In genomic region chr2:200525882-200526651, GRCh38 we compare ENCODE assay signal across 1 cellular context.
TF ChIP-seq lines count a peak whose summit lies in the region.

A gene with protein sequence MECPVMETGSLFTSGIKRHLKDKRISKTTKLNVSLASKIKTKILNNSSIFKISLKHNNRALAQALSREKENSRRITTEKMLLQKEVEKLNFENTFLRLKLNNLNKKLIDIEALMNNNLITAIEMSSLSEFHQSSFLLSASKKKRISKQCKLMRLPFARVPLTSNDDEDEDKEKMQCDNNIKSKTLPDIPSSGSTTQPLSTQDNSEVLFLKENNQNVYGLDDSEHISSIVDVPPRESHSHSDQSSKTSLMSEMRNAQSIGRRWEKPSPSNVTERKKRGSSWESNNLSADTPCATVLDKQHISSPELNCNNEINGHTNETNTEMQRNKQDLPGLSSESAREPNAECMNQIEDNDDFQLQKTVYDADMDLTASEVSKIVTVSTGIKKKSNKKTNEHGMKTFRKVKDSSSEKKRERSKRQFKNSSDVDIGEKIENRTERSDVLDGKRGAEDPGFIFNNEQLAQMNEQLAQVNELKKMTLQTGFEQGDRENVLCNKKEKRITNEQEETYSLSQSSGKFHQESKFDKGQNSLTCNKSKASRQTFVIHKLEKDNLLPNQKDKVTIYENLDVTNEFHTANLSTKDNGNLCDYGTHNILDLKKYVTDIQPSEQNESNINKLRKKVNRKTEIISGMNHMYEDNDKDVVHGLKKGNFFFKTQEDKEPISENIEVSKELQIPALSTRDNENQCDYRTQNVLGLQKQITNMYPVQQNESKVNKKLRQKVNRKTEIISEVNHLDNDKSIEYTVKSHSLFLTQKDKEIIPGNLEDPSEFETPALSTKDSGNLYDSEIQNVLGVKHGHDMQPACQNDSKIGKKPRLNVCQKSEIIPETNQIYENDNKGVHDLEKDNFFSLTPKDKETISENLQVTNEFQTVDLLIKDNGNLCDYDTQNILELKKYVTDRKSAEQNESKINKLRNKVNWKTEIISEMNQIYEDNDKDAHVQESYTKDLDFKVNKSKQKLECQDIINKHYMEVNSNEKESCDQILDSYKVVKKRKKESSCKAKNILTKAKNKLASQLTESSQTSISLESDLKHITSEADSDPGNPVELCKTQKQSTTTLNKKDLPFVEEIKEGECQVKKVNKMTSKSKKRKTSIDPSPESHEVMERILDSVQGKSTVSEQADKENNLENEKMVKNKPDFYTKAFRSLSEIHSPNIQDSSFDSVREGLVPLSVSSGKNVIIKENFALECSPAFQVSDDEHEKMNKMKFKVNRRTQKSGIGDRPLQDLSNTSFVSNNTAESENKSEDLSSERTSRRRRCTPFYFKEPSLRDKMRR (plus strand): TSS chr2:200526207. CDS start chr2:200532976, 6,769 bp downstream.

TF ChIP-seq in HepG2, 621 proteins besides CTCF, POLR2A, EP300 and RAD21 (continued from another document and continues in another):
- peak; percentile 34; the same call in 1 of the 2 replicates for TF ChIP-seq ARID3A (IDR thresholded peaks at IDR 0.05; ENCODE audit: low read depth, low read length)
- TF ChIP-seq ESRRA (CRISPR knock-in tag; IDR thresholded peaks at IDR 0.05; ENCODE audit: low read depth) = peak; percentile 53; the same call in 1 of the 2 replicates
- TF ChIP-seq NFATC3 (CRISPR knock-in tag; IDR thresholded peaks at IDR 0.05) = no peak
- TF ChIP-seq, protein P1, sequence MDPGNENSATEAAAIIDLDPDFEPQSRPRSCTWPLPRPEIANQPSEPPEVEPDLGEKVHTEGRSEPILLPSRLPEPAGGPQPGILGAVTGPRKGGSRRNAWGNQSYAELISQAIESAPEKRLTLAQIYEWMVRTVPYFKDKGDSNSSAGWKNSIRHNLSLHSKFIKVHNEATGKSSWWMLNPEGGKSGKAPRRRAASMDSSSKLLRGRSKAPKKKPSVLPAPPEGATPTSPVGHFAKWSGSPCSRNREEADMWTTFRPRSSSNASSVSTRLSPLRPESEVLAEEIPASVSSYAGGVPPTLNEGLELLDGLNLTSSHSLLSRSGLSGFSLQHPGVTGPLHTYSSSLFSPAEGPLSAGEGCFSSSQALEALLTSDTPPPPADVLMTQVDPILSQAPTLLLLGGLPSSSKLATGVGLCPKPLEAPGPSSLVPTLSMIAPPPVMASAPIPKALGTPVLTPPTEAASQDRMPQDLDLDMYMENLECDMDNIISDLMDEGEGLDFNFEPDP (CRISPR knock-in tag; conservative IDR thresholded peaks at IDR 0.05) = no peak
- TF ChIP-seq JUNB (CRISPR knock-in tag; IDR thresholded peaks at IDR 0.05; ENCODE audit: borderline replicate concordance) = no peak
- peak; percentile 87; the same call in 1 of the 2 replicates for TF ChIP-seq GTF3A (CRISPR knock-in tag; conservative IDR thresholded peaks at IDR 0.05)
- no peak for TF ChIP-seq RBAK (CRISPR knock-in tag; IDR thresholded peaks at IDR 0.05)
- TF ChIP-seq ZNF180 (CRISPR knock-in tag; IDR thresholded peaks at IDR 0.05; ENCODE audit: borderline replicate concordance, low read depth) = no peak
- peak; percentile 87 for TF ChIP-seq ZNF205 (CRISPR knock-in tag; IDR thresholded peaks at IDR 0.05)
- TF ChIP-seq ZNF800 (CRISPR knock-in tag; IDR thresholded peaks at IDR 0.05) = no peak
- no peak for TF ChIP-seq MBD4 (IDR thresholded peaks at IDR 0.05; ENCODE audit: borderline replicate concordance, low read length)
- peak; percentile 19; the same call in 1 of the 2 replicates for TF ChIP-seq KLF6 (CRISPR knock-in tag; IDR thresholded peaks at IDR 0.05)
- no peak for TF ChIP-seq ZNF121 (CRISPR knock-in tag; IDR thresholded peaks at IDR 0.05)
- TF ChIP-seq DPF2 (CRISPR knock-in tag; IDR thresholded peaks at IDR 0.05; ENCODE audit: borderline replicate concordance, low read depth) = no peak
- no peak for TF ChIP-seq SYNCRIP (IDR thresholded peaks at IDR 0.05; ENCODE audit: insufficient read depth, low read depth, low read length)
- TF ChIP-seq SOX6 (IDR thresholded peaks at IDR 0.05) = no peak
- TF ChIP-seq SOX6 (CRISPR knock-in tag; IDR thresholded peaks at IDR 0.05) = peak; percentile 78
- TF ChIP-seq, protein P2, sequence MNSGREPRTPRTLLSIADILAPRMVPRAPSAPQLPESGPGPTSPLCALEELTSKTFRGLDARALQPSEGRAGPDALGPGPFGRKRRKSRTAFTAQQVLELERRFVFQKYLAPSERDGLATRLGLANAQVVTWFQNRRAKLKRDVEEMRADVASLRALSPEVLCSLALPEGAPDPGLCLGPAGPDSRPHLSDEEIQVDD (CRISPR knock-in tag; IDR thresholded peaks at IDR 0.05; ENCODE audit: borderline replicate concordance) = no peak; the same call in 1 of the 2 replicates
- TF ChIP-seq PPARG (CRISPR knock-in tag; conservative IDR thresholded peaks at IDR 0.05) = peak; percentile 68
- peak; percentile 91 for TF ChIP-seq SPEN (CRISPR knock-in tag; IDR thresholded peaks at IDR 0.05; ENCODE audit: low read depth)
- TF ChIP-seq HHEX (CRISPR knock-in tag; IDR thresholded peaks at IDR 0.05) = no peak; the same call in 1 of the 2 replicates
- 0 out of 2 replicates have a peak, but pooled peaks have one; percentile 62 for TF ChIP-seq FIP1L1 (IDR thresholded peaks at IDR 0.05; ENCODE audit: borderline replicate concordance, insufficient read depth, low read depth, low read length)
- no peak for TF ChIP-seq HDAC6 (IDR thresholded peaks at IDR 0.05; ENCODE audit: low read depth, low read length)
- no peak for TF ChIP-seq FOXP1 (IDR thresholded peaks at IDR 0.05)
- TF ChIP-seq FOXP1 (CRISPR knock-in tag; IDR thresholded peaks at IDR 0.05) = peak; percentile 40
- TF ChIP-seq RCOR2 (CRISPR knock-in tag; IDR thresholded peaks at IDR 0.05) = no peak
- peak; percentile 99 for TF ChIP-seq KMT2A (CRISPR knock-in tag; IDR thresholded peaks at IDR 0.05)
- peak; percentile 89 for TF ChIP-seq ZNF510 (CRISPR knock-in tag; IDR thresholded peaks at IDR 0.05; ENCODE audit: low read depth)
- TF ChIP-seq MBNL3 (CRISPR knock-in tag; conservative IDR thresholded peaks at IDR 0.05) = no peak
- TF ChIP-seq JUN (CRISPR knock-in tag; IDR thresholded peaks at IDR 0.05) = peak; percentile 73
- TF ChIP-seq, protein P3, sequence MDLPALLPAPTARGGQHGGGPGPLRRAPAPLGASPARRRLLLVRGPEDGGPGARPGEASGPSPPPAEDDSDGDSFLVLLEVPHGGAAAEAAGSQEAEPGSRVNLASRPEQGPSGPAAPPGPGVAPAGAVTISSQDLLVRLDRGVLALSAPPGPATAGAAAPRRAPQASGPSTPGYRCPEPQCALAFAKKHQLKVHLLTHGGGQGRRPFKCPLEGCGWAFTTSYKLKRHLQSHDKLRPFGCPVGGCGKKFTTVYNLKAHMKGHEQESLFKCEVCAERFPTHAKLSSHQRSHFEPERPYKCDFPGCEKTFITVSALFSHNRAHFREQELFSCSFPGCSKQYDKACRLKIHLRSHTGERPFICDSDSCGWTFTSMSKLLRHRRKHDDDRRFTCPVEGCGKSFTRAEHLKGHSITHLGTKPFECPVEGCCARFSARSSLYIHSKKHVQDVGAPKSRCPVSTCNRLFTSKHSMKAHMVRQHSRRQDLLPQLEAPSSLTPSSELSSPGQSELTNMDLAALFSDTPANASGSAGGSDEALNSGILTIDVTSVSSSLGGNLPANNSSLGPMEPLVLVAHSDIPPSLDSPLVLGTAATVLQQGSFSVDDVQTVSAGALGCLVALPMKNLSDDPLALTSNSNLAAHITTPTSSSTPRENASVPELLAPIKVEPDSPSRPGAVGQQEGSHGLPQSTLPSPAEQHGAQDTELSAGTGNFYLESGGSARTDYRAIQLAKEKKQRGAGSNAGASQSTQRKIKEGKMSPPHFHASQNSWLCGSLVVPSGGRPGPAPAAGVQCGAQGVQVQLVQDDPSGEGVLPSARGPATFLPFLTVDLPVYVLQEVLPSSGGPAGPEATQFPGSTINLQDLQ (CRISPR knock-in tag; IDR thresholded peaks at IDR 0.05) = peak; percentile 99
- peak; percentile 14 for TF ChIP-seq SKI (IDR thresholded peaks at IDR 0.05; ENCODE audit: partially characterized antibody)
- no peak for TF ChIP-seq NFE2L1 (CRISPR knock-in tag; IDR thresholded peaks at IDR 0.05; ENCODE audit: borderline replicate concordance)
- peak; percentile 95 for TF ChIP-seq CCDC6 (CRISPR knock-in tag; IDR thresholded peaks at IDR 0.05)
- peak; percentile 73; the same call in 1 of the 2 replicates for TF ChIP-seq ZSCAN9 (CRISPR knock-in tag; IDR thresholded peaks at IDR 0.05; ENCODE audit: borderline replicate concordance)
- peak; percentile 75 for TF ChIP-seq ZNF331 (CRISPR knock-in tag; IDR thresholded peaks at IDR 0.05)
- peak; percentile 99 for TF ChIP-seq KAT8 (CRISPR knock-in tag; IDR thresholded peaks at IDR 0.05)
- TF ChIP-seq ZNF776 (CRISPR knock-in tag; IDR thresholded peaks at IDR 0.05) = 0 out of 2 replicates have a peak, but pooled peaks have one; percentile 25
- TF ChIP-seq SMC3 (IDR thresholded peaks at IDR 0.05; ENCODE audit: low read length) = no peak
- peak; percentile 12; the same call in 1 of the 2 replicates for TF ChIP-seq ZNF83 (CRISPR knock-in tag; IDR thresholded peaks at IDR 0.05; ENCODE audit: borderline replicate concordance)
- TF ChIP-seq IRX3 (CRISPR knock-in tag; IDR thresholded peaks at IDR 0.05; ENCODE audit: borderline replicate concordance, low read depth) = peak; percentile 80
- TF ChIP-seq ZSCAN21 (CRISPR knock-in tag; IDR thresholded peaks at IDR 0.05; ENCODE audit: borderline replicate concordance) = peak; percentile 61; the same call in 1 of the 2 replicates
- TF ChIP-seq PLRG1 (conservative IDR thresholded peaks at IDR 0.05) = no peak
- TF ChIP-seq MTA1 (CRISPR knock-in tag; IDR thresholded peaks at IDR 0.05; ENCODE audit: borderline replicate concordance) = peak; percentile 77; the same call in 1 of the 2 replicates
- no peak for TF ChIP-seq ZNF850 (CRISPR knock-in tag; conservative IDR thresholded peaks at IDR 0.05)
- 0 out of 2 replicates have a peak, but pooled peaks have one; percentile 48 for TF ChIP-seq ZSCAN22 (CRISPR knock-in tag; IDR thresholded peaks at IDR 0.05)
- TF ChIP-seq ZHX2 (IDR thresholded peaks at IDR 0.05; ENCODE audit: low read depth) = peak; percentile 77; the same call in 1 of the 2 replicates
- no peak for TF ChIP-seq ZHX2 (CRISPR knock-in tag; IDR thresholded peaks at IDR 0.05; ENCODE audit: borderline replicate concordance)
- peak; percentile 41 for TF ChIP-seq MXD1 (CRISPR knock-in tag; IDR thresholded peaks at IDR 0.05)
